In the genomic region with DNA sequence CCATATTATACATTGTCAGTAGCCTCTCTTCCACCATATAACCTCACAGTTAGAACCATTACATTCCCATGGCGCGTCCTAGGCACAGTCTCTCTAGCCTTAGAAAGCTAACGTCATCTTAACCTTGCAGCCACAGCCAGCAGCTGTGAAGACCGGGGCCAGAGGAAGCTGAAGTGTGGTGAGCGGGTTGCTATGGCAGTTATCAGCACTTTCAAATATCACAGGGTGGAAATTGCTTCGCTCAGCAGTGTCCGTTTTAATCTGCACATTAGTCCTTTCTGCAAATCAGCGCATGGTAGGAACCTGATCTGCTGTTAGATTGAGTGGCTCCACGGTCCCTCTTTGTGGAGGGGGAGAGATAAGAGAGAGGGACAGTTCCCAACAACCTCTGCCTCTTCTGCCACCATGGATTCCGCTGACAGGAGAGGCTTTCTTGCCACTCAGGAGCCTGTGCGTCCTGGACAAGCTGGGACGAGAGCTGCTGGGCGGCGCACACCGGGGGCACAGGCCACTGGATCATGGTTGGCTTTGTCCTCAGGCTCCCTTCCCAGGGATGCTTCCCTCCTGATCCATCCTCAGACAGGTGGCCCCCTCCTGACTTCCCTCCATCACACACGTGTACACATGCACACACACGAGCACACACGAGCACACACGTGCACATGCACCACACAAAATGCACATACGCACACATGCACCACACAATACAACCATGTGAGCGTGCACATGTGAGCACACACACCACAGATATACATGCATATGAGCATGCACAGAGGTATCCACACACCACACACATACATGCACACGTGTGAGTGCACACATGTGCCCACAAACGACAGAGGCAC, we compare ENCODE assay signal across 14 cellular contexts.
A peak's percentile ranks its signal among the peaks of the same experiment; 100 is the strongest.
DNase-seq lines count a peak whose midpoint lies in the region; ATAC-seq, FAIRE-seq and TF ChIP-seq lines count a peak whose summit lies in the region.
"Had no signal": no experiment of that assay in that cellular context is flagged by ENCODE, and none has a peak within 500 bp of the region (broad histone marks: within the 10 kb centered on the region; RNA-seq: fewer than 3 reads in every experiment).

No MANE protein-coding gene starts in this region.

- H3K27me3 ChIP-seq in right cardiac atrium (ENCODE audit: control insufficient read depth, insufficient read depth) = no peaks in the 10 kb centered on the region
- no peaks in the 10 kb centered on the region for H3K27me3 ChIP-seq in sigmoid colon

- H3K9me3 ChIP-seq in right cardiac atrium (ENCODE audit: control insufficient read depth, low read length) = no peaks in the 10 kb centered on the region
- H3K9me3 ChIP-seq in sigmoid colon = peaks cover 0 to 6% (median 0%) of the 10 kb centered on the region in 4 donors

- no peak for TF ChIP-seq EP300 in sigmoid colon (IDR thresholded peaks at IDR 0.05)

- DNase-seq in activated CD8-positive, alpha-beta memory T cell treated with anti-CD3 and anti-CD28 coated beads, Interleukin-2, amount 10 ng/mL, durations not matched to agents 7 days and 5 days = peak; percentile 52
- DNase-seq in activated CD8-positive, alpha-beta memory T cell treated with anti-CD3 and anti-CD28 coated beads, Interleukin-2, amount 50 U/mL, for 48 hours = no peak
- peak; percentile 34 for DNase-seq in UCSD-AML1 (lab: John Stamatoyannopoulos, UW; ENCODE audit: unreplicated experiment)
- peak in 2 of 3 donors; percentile 42 to 67 for DNase-seq in right cardiac atrium
- DNase-seq in sigmoid colon = peak; percentile 45
- DNase-seq in frontal cortex (ENCODE audit: low spot score in 2 of 2) = no peak
- DNase-seq in NCI-H1092 (lab: John Stamatoyannopoulos, UW) = no peak
- DNase-seq: effector CD8-positive, alpha-beta T cell; NCI-H1092 treated with DMSO at 0.1 percent for 48 hours; nephron progenitor cell; T1000 had no signal

- H3K4me1 Mint-ChIP-seq in activated CD8-positive, alpha-beta memory T cell treated with anti-CD3 and anti-CD28 coated beads, Interleukin-2, amount 10 ng/mL, durations not matched to agents 7 days and 5 days = peaks cover 5% of the 10 kb centered on the region

- TF ChIP-seq POLR2A in sigmoid colon (IDR thresholded peaks at IDR 0.05) = no peak

- H3K4me3 Mint-ChIP-seq in activated CD8-positive, alpha-beta memory T cell treated with anti-CD3 and anti-CD28 coated beads, Interleukin-2, amount 10 ng/mL, durations not matched to agents 7 days and 5 days = no peak overlapping the region
- H3K4me3 Mint-ChIP-seq: activated naive CD8-positive, alpha-beta T cell; nephron progenitor cell had no signal

- ATAC-seq in activated CD8-positive, alpha-beta memory T cell treated with anti-CD3 and anti-CD28 coated beads, Interleukin-2, amount 10 ng/mL, durations not matched to agents 7 days and 5 days = peak; percentile 76
- peak; percentile 83 to 89 for ATAC-seq in right cardiac atrium
- ATAC-seq in GM21786 (IDR thresholded peaks at IDR 0.05; ENCODE audit: unreplicated experiment) = no peak
- ATAC-seq: HCT116 had no signal

- no peak overlapping the region for H3K27ac Mint-ChIP-seq in activated CD8-positive, alpha-beta memory T cell treated with anti-CD3 and anti-CD28 coated beads, Interleukin-2, amount 10 ng/mL, durations not matched to agents 7 days and 5 days
- H3K27ac Mint-ChIP-seq: activated naive CD8-positive, alpha-beta T cell; nephron progenitor cell had no signal

- no peak for TF ChIP-seq CTCF in sigmoid colon (IDR thresholded peaks at IDR 0.05)

- H3K27me3 Mint-ChIP-seq in activated CD8-positive, alpha-beta memory T cell treated with anti-CD3 and anti-CD28 coated beads, Interleukin-2, amount 10 ng/mL, durations not matched to agents 7 days and 5 days = peaks cover 2% of the 10 kb centered on the region

- peaks cover 9% of the 10 kb centered on the region for H3K9me3 Mint-ChIP-seq in activated CD8-positive, alpha-beta memory T cell treated with anti-CD3 and anti-CD28 coated beads, Interleukin-2, amount 10 ng/mL, durations not matched to agents 7 days and 5 days (ENCODE audit: low read depth)

- no peaks in the 10 kb centered on the region for H3K36me3 ChIP-seq in sigmoid colon

- H3K36me3 Mint-ChIP-seq in activated CD8-positive, alpha-beta memory T cell treated with anti-CD3 and anti-CD28 coated beads, Interleukin-2, amount 10 ng/mL, durations not matched to agents 7 days and 5 days = peaks cover 2% of the 10 kb centered on the region

- H3K27ac ChIP-seq in right cardiac atrium (ENCODE audit: low read length) = no peak overlapping the region
- no peak overlapping the region for H3K27ac ChIP-seq in sigmoid colon

- CTCF ChIA-PET in activated CD8-positive, alpha-beta memory T cell treated with anti-CD3 and anti-CD28 coated beads, Interleukin-2, amount 10 ng/mL, durations not matched to agents 7 days and 5 days (lab: Charles Lee) = interaction anchor here (1.2 kb wide), 1 partner anchor 40 kb away, joined by 3 read pairs; no protein-coding TSS in a partner anchor

- no peaks in the 10 kb centered on the region for H3K4me1 ChIP-seq in right cardiac atrium (ENCODE audit: control insufficient read depth, insufficient read depth, low read length)
- H3K4me1 ChIP-seq in sigmoid colon = no peaks in the 10 kb centered on the region

- no peak for FAIRE-seq in frontal cortex (lab: Jason Lieb, UNC)

- intact Hi-C loops in right cardiac atrium (cut with DNase I) (no loop called here), sigmoid colon (cut with DNase I) (no loop called here)

- H3K4me3 ChIP-seq in right cardiac atrium (ENCODE audit: low read length) (no peak overlapping the region), sigmoid colon (no peak overlapping the region)

- WGBS in right cardiac atrium = 35% methylated on average over 23 of the region's 23 CpGs
- 53 to 74% methylated on average over 23 of the region's 23 CpGs for WGBS in sigmoid colon, 2 donors

Comparison
In these comparisons a context has a peak if more than half of its experiments do, and no peak if none do; other contexts are left out.
1. DNase-seq: peak in activated CD8-positive, alpha-beta memory T cell treated with anti-CD3 and anti-CD28 coated beads, Interleukin-2, amount 10 ng/mL, durations not matched to agents 7 days and 5 days (single experiment), UCSD-AML1 (single experiment), right cardiac atrium (2 of 3) and sigmoid colon (single experiment); none in activated CD8-positive, alpha-beta memory T cell treated with anti-CD3 and anti-CD28 coated beads, Interleukin-2, amount 50 U/mL, for 48 hours (single experiment), frontal cortex (0 of 2) and NCI-H1092 (single experiment).